12 cellular contexts compared by ENCODE assay signal in the genomic region with DNA sequence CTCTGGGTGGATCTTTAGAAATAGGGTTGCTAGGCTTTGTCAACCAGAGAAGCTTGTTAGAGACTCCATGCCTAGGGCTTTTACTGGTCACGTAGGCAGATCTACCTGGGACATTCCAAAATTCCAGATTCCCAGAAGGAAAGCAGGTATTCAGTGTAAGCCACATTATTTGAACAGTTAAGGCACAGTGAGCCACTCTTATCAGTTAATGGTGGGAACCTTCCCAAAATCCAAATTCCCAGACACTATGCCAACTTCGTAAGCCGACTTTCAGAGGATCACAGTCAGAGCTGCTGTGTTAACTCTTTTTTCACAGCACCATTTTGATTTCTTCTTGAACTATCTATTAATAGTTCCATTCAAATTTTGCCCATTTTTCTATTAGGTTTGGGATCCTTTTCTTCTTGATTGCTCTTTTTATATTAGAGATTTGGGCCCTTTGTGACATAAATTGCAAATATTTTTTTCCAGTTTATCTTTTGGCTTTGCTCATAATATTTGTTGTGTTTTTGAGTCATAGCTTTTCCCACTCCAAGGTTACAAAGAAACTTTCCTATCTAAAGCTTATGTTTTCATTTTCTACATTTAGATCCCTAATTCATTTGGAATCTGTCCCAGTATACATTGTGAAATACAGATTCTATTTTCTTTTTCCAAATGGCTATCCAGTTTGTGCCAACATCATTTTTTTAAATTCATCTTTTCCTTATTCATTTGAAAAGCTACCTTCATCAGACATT.
DNase-seq lines count a peak whose midpoint lies in the region; ATAC-seq and TF ChIP-seq lines count a peak whose summit lies in the region.
"Had no signal": no experiment of that assay in that cellular context is flagged by ENCODE, and none has a peak within 500 bp of the region (broad histone marks: within the 10 kb centered on the region; RNA-seq: fewer than 3 reads in every experiment).

No MANE protein-coding gene starts in this region.

- peaks cover 15% of the 10 kb centered on the region for H3K36me3 Mint-ChIP-seq in stimulated activated memory B cell treated with anti-CD40 and anti-IgM and Interleukin-4, amounts not matched to agents 10 μg/mL and 1 μg/mL and 100 μg/mL, for 72 hours
- H3K36me3 Mint-ChIP-seq in T-helper 17 cell (ENCODE audit: low read depth) = peaks cover 2% of the 10 kb centered on the region

- POLR2A ChIA-PET in AG04449 (lab: Yijun Ruan, JAX) = interaction anchor here (1.2 kb wide), 1 partner anchor 273 kb away, joined by 9 read pairs; the partner anchor contains the start of gene INTS6

- H3K27ac Mint-ChIP-seq in stimulated activated memory B cell treated with anti-CD40 and anti-IgM and Interleukin-4, amounts not matched to agents 10 μg/mL and 1 μg/mL and 100 μg/mL, for 72 hours = no peak overlapping the region
- no peak overlapping the region for H3K27ac Mint-ChIP-seq in T-helper 17 cell
- H3K27ac Mint-ChIP-seq: memory B cell had no signal

- no peak for TF ChIP-seq CTCF in AG04449 (IDR thresholded peaks at IDR 0.05; ENCODE audit: insufficient read depth, low read length, missing control alignments)

- no peak overlapping the region for H3K4me3 Mint-ChIP-seq in stimulated activated memory B cell treated with anti-CD40 and anti-IgM and Interleukin-4, amounts not matched to agents 10 μg/mL and 1 μg/mL and 100 μg/mL, for 72 hours
- no peak overlapping the region for H3K4me3 Mint-ChIP-seq in T-helper 17 cell
- H3K4me3 Mint-ChIP-seq: memory B cell had no signal

- no peaks in the 10 kb centered on the region for H3K9me3 Mint-ChIP-seq in stimulated activated memory B cell treated with anti-CD40 and anti-IgM and Interleukin-4, amounts not matched to agents 10 μg/mL and 1 μg/mL and 100 μg/mL, for 72 hours
- H3K9me3 Mint-ChIP-seq: memory B cell had no signal

- H3K27me3 Mint-ChIP-seq in stimulated activated memory B cell treated with anti-CD40 and anti-IgM and Interleukin-4, amounts not matched to agents 10 μg/mL and 1 μg/mL and 100 μg/mL, for 72 hours = no peaks in the 10 kb centered on the region
- no peaks in the 10 kb centered on the region for H3K27me3 Mint-ChIP-seq in T-helper 17 cell
- H3K27me3 Mint-ChIP-seq: memory B cell had no signal

- H3K9me3 ChIP-seq in T-helper 17 cell (ENCODE audit: control insufficient read depth, low read length, poor library complexity, severe bottlenecking) = no peaks in the 10 kb centered on the region
- H3K9me3 ChIP-seq: tibial nerve had no signal

- CTCF ChIA-PET in AG04449 (lab: Yijun Ruan, JAX) = interaction anchor here (0.8 to 2.1 kb wide), 4 partner anchors 9 to 282 kb away, joined by 3 to 4 read pairs (median 4); no protein-coding TSS in a partner anchor

- DNase-seq in AG04449 (ENCODE audit: low read depth, low spot score) (peak; percentile 54), RPMI7951 (ENCODE audit: low read depth) (peak; percentile 34), dermis microvascular lymphatic vessel endothelial cell (ENCODE audit: low read depth in 2 of 2) (peak; percentile 75 to 86), myocyte (ENCODE audit: low read depth) (peak; percentile 35), T-helper 17 cell (no peak)
- DNase-seq in activated effector memory CD4-positive, alpha-beta T cell treated with Interleukin-2 at 50 U/mL for 16 hours = no peak
- DNase-seq: NCI-H1417 treated with DMSO at 0.1 percent for 48 hours, PC-9 had no signal

- peaks cover 7% of the 10 kb centered on the region for H3K4me1 Mint-ChIP-seq in stimulated activated memory B cell treated with anti-CD40 and anti-IgM and Interleukin-4, amounts not matched to agents 10 μg/mL and 1 μg/mL and 100 μg/mL, for 72 hours
- peaks cover 7% of the 10 kb centered on the region for H3K4me1 Mint-ChIP-seq in T-helper 17 cell
- H3K4me1 Mint-ChIP-seq: memory B cell had no signal

- ATAC-seq in stimulated activated memory B cell treated with anti-CD40 and anti-IgM and Interleukin-4, amounts not matched to agents 10 μg/mL and 1 μg/mL and 100 μg/mL, for 72 hours = no peak
- ATAC-seq in T-helper 17 cell (no peak), GM18519 (IDR thresholded peaks at IDR 0.05; ENCODE audit: low FRiP score, unreplicated experiment) (no peak)

- H3K4me3 ChIP-seq in AG04449 (ENCODE audit: low read depth, low read length) = no peak overlapping the region
- H3K4me3 ChIP-seq: PC-9, tibial nerve had no signal

Comparison
In these comparisons a context has a peak if more than half of its experiments do, and no peak if none do; other contexts are left out.
1. DNase-seq: peak in AG04449 (single experiment), RPMI7951 (single experiment), dermis microvascular lymphatic vessel endothelial cell (2 of 2) and myocyte (single experiment); none in activated effector memory CD4-positive, alpha-beta T cell treated with Interleukin-2 at 50 U/mL for 16 hours (single experiment) and T-helper 17 cell (0 of 3).